In the genomic region with DNA sequence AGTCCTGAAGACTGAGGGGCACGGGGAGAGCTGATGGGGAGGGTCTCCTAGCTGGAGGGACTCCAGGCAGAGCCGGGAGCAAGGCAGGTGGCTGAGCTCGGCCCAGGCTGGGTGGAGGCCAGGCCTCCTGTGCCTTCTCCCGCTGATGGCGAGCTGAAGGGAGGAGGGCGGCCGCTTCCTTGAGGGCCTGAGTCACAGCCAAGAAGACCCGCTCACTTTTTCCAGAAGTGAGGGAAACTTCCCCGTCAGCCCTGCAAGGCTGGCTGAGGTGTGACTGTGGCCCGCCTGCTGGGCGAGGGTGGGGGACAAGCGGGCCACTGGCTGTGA, we compare ENCODE assay signal across 8 cellular contexts. TPM values are rescaled to one million over a fixed set of nuclear protein-coding genes. Genes with fewer than 3 reads are reported as not detected.
DNase-seq lines count a peak whose midpoint lies in the region; ATAC-seq and TF ChIP-seq lines count a peak whose summit lies in the region.

No MANE protein-coding gene starts in this region.

- H3K27me3 ChIP-seq in trophoblast cell (ENCODE audit: insufficient read depth, low read length): no peaks in the 10 kb centered on the region
- no peaks in the 10 kb centered on the region for H3K27me3 ChIP-seq in vagina

- H3K4me3 ChIP-seq in epithelial cell of esophagus (ENCODE audit: low read length) (no peak overlapping the region), trophoblast cell (ENCODE audit: low read depth, low read length) (no peak overlapping the region), vagina (peak overlapping the region; percentile 56 to 84)

- peak overlapping the region; percentile 98 for H2BK5ac ChIP-seq in trophoblast cell (ENCODE audit: low read depth, low read length, poor library complexity)

- H3K14ac ChIP-seq in trophoblast cell (ENCODE audit: low read length): peak overlapping the region; percentile 97

- peak overlapping the region; percentile 97 for H2BK12ac ChIP-seq in trophoblast cell (ENCODE audit: low read length)

- peaks cover 2% of the 10 kb centered on the region for H3K9me3 ChIP-seq in trophoblast cell (ENCODE audit: insufficient read depth, low read depth, low read length)
- H3K9me3 ChIP-seq in vagina: no peaks in the 10 kb centered on the region

- no peak for TF ChIP-seq CTCF in GM13976 (IDR thresholded peaks at IDR 0.05; ENCODE audit: borderline replicate concordance, control extremely low read depth, extremely low read depth, insufficient read depth, missing control alignments)
- no peak for TF ChIP-seq CTCF in epithelial cell of esophagus (IDR thresholded peaks at IDR 0.05; ENCODE audit: insufficient read depth, low read depth, low read length, missing control alignments)
- TF ChIP-seq CTCF in vagina (IDR thresholded peaks at IDR 0.05): no peak

- H3K27ac ChIP-seq in trophoblast cell (ENCODE audit: low read depth, low read length) (peak overlapping the region; percentile 99), vagina (peak overlapping the region; percentile 90)

- peak overlapping the region; percentile 71 for H4K12ac ChIP-seq in trophoblast cell (ENCODE audit: low read depth, low read length)

- in situ Hi-C loops in GM13976 (cut with MboI; ENCODE audit: low sequenced_read_pairs, unreplicated experiment): no loop called here

- peak overlapping the region; percentile 98 for H2AK5ac ChIP-seq in trophoblast cell (ENCODE audit: low read length)

- H3K23ac ChIP-seq in trophoblast cell (ENCODE audit: low read length): no peak overlapping the region

- peak overlapping the region; percentile 98 for H2BK120ac ChIP-seq in trophoblast cell (ENCODE audit: insufficient read depth, low read length, poor library complexity)

- H3K4me1 ChIP-seq in trophoblast cell (ENCODE audit: control insufficient read depth in 1 of 2, insufficient read depth in 2 of 2, low read length in 2 of 2) (peaks cover 73 to 80% of the 10 kb centered on the region in 2 experiments), vagina (peaks cover 86% of the 10 kb centered on the region)

- peaks cover 58% of the 10 kb centered on the region for H3K79me1 ChIP-seq in trophoblast cell (ENCODE audit: low read length)

- peak overlapping the region; percentile 99 for H4K91ac ChIP-seq in trophoblast cell (ENCODE audit: low read depth, low read length)

- H3K36me3 ChIP-seq in trophoblast cell (ENCODE audit: control insufficient read depth in 1 of 2, insufficient read depth in 2 of 2, low read length in 2 of 2): peaks cover 6% of the 10 kb centered on the region in 2 experiments
- H3K36me3 ChIP-seq in vagina: no peaks in the 10 kb centered on the region

- peak overlapping the region; percentile 82 for H3K4ac ChIP-seq in trophoblast cell (ENCODE audit: low read depth, low read length)

- H3K4me2 ChIP-seq in trophoblast cell (ENCODE audit: low read length): peak overlapping the region; percentile 27

- peak; percentile 50 for DNase-seq in GM13976 (ENCODE audit: low spot score)
- peak; percentile 75 for DNase-seq in UCSD-AML1 (lab: John Stamatoyannopoulos, UW; ENCODE audit: unreplicated experiment)
- peak; percentile 61 for DNase-seq in epithelial cell of esophagus (ENCODE audit: low read depth)
- peak; percentile 75 to 81 for DNase-seq in trophoblast cell
- DNase-seq in vagina (ENCODE audit: extremely low spot score in 2 of 2): no peak
- no peak for DNase-seq in NOMO-1 (lab: John Stamatoyannopoulos, UW; ENCODE audit: unreplicated experiment in 2 of 2)
- no peak for DNase-seq in NAMALWA (ENCODE audit: low spot score)

- H3K9ac ChIP-seq in trophoblast cell (ENCODE audit: low read length): peak overlapping the region; percentile 6

- peak overlapping the region; percentile 42 for H4K8ac ChIP-seq in trophoblast cell (ENCODE audit: low read depth, low read length)

- intact Hi-C loops in vagina (cut with DNase I): no loop called here

- H2AFZ ChIP-seq in trophoblast cell (ENCODE audit: insufficient read depth, low read length, poor library complexity): peak overlapping the region; percentile 5

- TF ChIP-seq POLR2A in vagina (IDR thresholded peaks at IDR 0.05): no peak

- WGBS in trophoblast cell (ENCODE audit: extremely low coverage, insufficient coverage, insufficient read length): no CpG with 5 or more reads among the region's 12 CpGs

- H3K18ac ChIP-seq in trophoblast cell (ENCODE audit: low read length): peak overlapping the region; percentile 99

- H3K79me2 ChIP-seq in trophoblast cell (ENCODE audit: control insufficient read depth, insufficient read depth, low read length, poor library complexity): peaks cover 35% of the 10 kb centered on the region

- no peak for ATAC-seq in HG02642 (IDR thresholded peaks at IDR 0.05; ENCODE audit: poor library complexity, unreplicated experiment)

RNA-seq across cellular contexts. Expression of a gene that starts 1.7 kb away (rescaled TPM):
- 66.1 and 71.8 TPM in 2 replicates for polyA plus RNA-seq in trophoblast cell (2013)
- 35.8 TPM for total RNA-seq in vagina

RNA-seq across cellular contexts. Expression of a gene that starts 12.7 kb away (rescaled TPM):
- polyA plus RNA-seq in trophoblast cell (2013): 3.1 and 3.5 TPM in 2 replicates
- 3.2 TPM for total RNA-seq in vagina

RNA-seq across cellular contexts. Expression of a gene that starts 15.7 kb away (rescaled TPM):
- 5.2 and 6.0 TPM in 2 replicates for polyA plus RNA-seq in trophoblast cell (2013)
- total RNA-seq in vagina: not detected

RNA-seq across cellular contexts. Expression of a gene that starts 26.7 kb away (rescaled TPM):
- 147 and 153 TPM in 2 replicates for polyA plus RNA-seq in trophoblast cell (2013)
- total RNA-seq in vagina: 84.2 TPM

RNA-seq across cellular contexts. Expression of a gene that starts 34.6 kb away (rescaled TPM):
- 113 and 119 TPM in 2 replicates for polyA plus RNA-seq in trophoblast cell (2013)
- 319 TPM for total RNA-seq in vagina

Comparison
In these comparisons a context has a peak if more than half of its experiments do, and no peak if none do; other contexts are left out.
1. DNase-seq: peak in GM13976 (single experiment), UCSD-AML1 (single experiment), epithelial cell of esophagus (single experiment) and trophoblast cell (2 of 2); none in vagina (0 of 2), NOMO-1 (0 of 2) and NAMALWA (single experiment).
2. H3K4me3 ChIP-seq: peak in vagina (2 of 2); none in epithelial cell of esophagus (single experiment) and trophoblast cell (single experiment).